ENCODE assay signal across 8 cellular contexts in genomic region chr7:99981066-99981465, GRCh38. TPM values are rescaled to one million over a fixed set of nuclear protein-coding genes. Genes with fewer than 3 reads are reported as not detected.
"Had no signal": no experiment of that assay in that cellular context is flagged by ENCODE, and none has a peak within 500 bp of the region (broad histone marks: within the 10 kb centered on the region; RNA-seq: fewer than 3 reads in every experiment).

No MANE protein-coding gene starts in this region.

RNA-seq across cellular contexts. Expression of gene AZGP1, which starts 5.2 kb away (rescaled TPM):
- total RNA-seq: HT1080, NCI-H460, PC-9, SJCRH30 had no signal
- polyA plus RNA-seq: IgD-negative memory B cell, K562 had no signal

RNA-seq across cellular contexts. Expression of gene GJC3, which starts 51.6 kb away (rescaled TPM):
- total RNA-seq: MCF 10A, NCI-H460, PC-9, Peyer's patch, SJCRH30 had no signal
- polyA plus RNA-seq: IgD-negative memory B cell had no signal
